ENCODE assay signal across 25 cellular contexts in the genomic region with DNA sequence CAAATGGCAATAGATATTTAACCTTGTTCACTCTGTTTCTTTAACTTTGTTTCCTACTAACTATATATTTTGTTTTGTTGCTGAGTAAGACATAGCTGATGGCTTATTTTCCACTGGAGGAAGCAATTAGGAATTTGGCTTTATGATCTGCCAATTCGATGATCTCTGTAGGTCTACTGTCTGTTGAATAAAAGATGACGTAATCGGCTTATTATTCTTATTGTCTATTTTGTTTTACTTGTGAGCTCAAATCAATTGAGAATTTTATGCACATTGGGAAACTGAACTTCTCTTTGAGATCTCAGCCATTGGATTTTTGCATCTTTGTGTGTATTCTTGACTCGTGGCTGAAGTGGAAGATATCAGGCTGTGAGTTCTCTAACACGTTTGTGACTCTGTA.
"Had no signal": no experiment of that assay in that cellular context is flagged by ENCODE, and none has a peak within 500 bp of the region (broad histone marks: within the 10 kb centered on the region; RNA-seq: fewer than 3 reads in every experiment).

No MANE protein-coding gene starts in this region.

- FAIRE-seq: endometrium, keratinocyte had no signal

- H3K27me3 ChIP-seq: esophagus squamous epithelium, gastrocnemius medialis, heart right ventricle, left lung had no signal

- ATAC-seq: effector memory CD8-positive, alpha-beta T cell; esophagus mucosa; gastrocnemius medialis; heart right ventricle; left cardiac atrium; left lung; left ventricle myocardium superior; lower lobe of right lung; mucosa of descending colon had no signal

- H3K4me3 ChIP-seq: coronary artery, esophagus squamous epithelium, gastrocnemius medialis, heart right ventricle, left lung, lower lobe of right lung, mucosa of descending colon had no signal

- H3K4me3 Mint-ChIP-seq: effector memory CD8-positive, alpha-beta T cell; endodermal cell; mesothelial cell of epicardium; naive B cell had no signal

- DNase-seq: effector CD8-positive, alpha-beta T cell; effector memory CD8-positive, alpha-beta T cell; endodermal cell; erythroblast; esophagus squamous epithelium; foreskin fibroblast; foreskin melanocyte; gastrocnemius medialis; glutamatergic neuron; head of caudate nucleus; heart right ventricle; hippocampal formation; left cardiac atrium; left lung; left ventricle myocardium superior; lower lobe of right lung; mesenchymal stem cell; mucosa of descending colon; naive B cell had no signal

- H3K27ac ChIP-seq: coronary artery, epithelial cell of prostate, esophagus squamous epithelium, gastrocnemius medialis, heart right ventricle, left lung, lower lobe of right lung had no signal

- H3K4me1 ChIP-seq: esophagus squamous epithelium, gastrocnemius medialis, heart right ventricle, left lung, lower lobe of right lung had no signal

- H3K36me3 Mint-ChIP-seq: mesothelial cell of epicardium, naive B cell had no signal

- H3K9me3 ChIP-seq: esophagus squamous epithelium, gastrocnemius medialis, left lung, lower lobe of right lung, mucosa of descending colon had no signal

- H3K27ac Mint-ChIP-seq: effector memory CD8-positive, alpha-beta T cell; endodermal cell; mesothelial cell of epicardium; naive B cell had no signal

- H3K36me3 ChIP-seq: esophagus squamous epithelium, gastrocnemius medialis, heart right ventricle, left lung, lower lobe of right lung had no signal

- H3K27me3 Mint-ChIP-seq: effector memory CD8-positive, alpha-beta T cell; naive B cell had no signal

- H3K4me1 Mint-ChIP-seq: endodermal cell, mesothelial cell of epicardium, naive B cell had no signal
